8 cellular contexts compared by ENCODE assay signal in the genomic region with DNA sequence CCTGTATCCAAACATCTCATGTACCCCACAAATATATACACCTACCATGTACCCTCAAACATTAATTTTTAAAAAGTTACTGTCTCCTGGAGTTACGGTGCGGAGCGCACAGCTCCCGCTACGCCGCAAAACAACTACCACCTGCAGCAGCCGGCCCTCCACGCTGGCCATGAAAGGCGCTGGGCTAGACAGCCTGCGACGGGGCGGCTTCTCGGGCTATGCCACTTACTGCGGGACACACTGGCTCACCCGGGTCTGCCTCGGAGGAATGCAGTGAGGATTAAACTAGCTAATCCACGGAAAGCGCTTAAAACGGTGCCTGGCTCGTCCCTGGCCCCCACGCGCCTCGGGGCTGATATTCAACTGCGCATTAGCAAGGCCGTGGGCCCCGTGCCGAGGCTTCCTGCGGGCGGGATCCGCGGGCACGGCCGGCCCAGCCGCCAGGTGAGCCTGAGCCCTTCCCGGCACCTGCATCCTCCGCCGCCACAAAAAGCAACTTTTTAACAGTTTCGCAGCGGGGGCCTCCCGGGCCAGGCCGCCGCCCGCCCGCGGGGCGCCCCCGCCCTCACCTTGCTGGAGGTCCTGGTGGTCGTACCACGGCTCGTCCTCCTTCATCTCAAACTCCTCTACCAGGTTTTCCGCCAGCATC. TPM values are rescaled to one million over a fixed set of nuclear protein-coding genes. Genes with fewer than 3 reads are reported as not detected.
DNase-seq lines count a peak whose midpoint lies in the region; ATAC-seq and TF ChIP-seq lines count a peak whose summit lies in the region.

No MANE protein-coding gene starts in this region.

- no peak for TF ChIP-seq CTCF in OCI-LY7 (conservative IDR thresholded peaks at IDR 0.05; ENCODE audit: low read length)
- no peak for TF ChIP-seq CTCF in heart right ventricle (IDR thresholded peaks at IDR 0.05)

- CTCF ChIA-PET in OCI-LY7 (lab: Charles Lee; ENCODE audit: unreplicated experiment): no interaction called here

- DNase-seq in DMS 273 (lab: John Stamatoyannopoulos, UW; ENCODE audit: unreplicated experiment): peak; percentile 69
- no peak for DNase-seq in DMS 273 treated with DMSO at 0.1 percent for 48 hours (lab: John Stamatoyannopoulos, UW)
- DNase-seq in OCI-LY7 (ENCODE audit: low spot score): peak; percentile 72
- peak; percentile 53 for DNase-seq in activated naive CD4-positive, alpha-beta T cell treated with anti-CD3 and anti-CD28 coated beads, Interleukin-2, amount 50 U/mL, for 16 hours
- peak; percentile 26 to 47 for DNase-seq in heart right ventricle

- no peaks in the 10 kb centered on the region for H3K9me3 ChIP-seq in OCI-LY7 (ENCODE audit: low read length)
- no peaks in the 10 kb centered on the region for H3K9me3 ChIP-seq in heart right ventricle

- H3K4me3 ChIP-seq in OCI-LY7 (ENCODE audit: low read depth, low read length, poor library complexity, severe bottlenecking): peak overlapping the region; percentile 75
- H3K4me3 ChIP-seq in heart right ventricle: peak overlapping the region; percentile 83 to 97 (median 95)
- H3K4me3 ChIP-seq in rectal smooth muscle tissue (ENCODE audit: low read length): peak overlapping the region; percentile 89

- H3K4me1 ChIP-seq in OCI-LY7 (ENCODE audit: insufficient read depth, low read length, poor library complexity, severe bottlenecking) (peaks cover 49% of the 10 kb centered on the region), heart right ventricle (peaks cover 6 to 61% (median 41%) of the 10 kb centered on the region in 9 donors), rectal smooth muscle tissue (ENCODE audit: control insufficient read depth, insufficient read depth, low read length) (peaks cover 34% of the 10 kb centered on the region)

- H3K36me3 ChIP-seq in OCI-LY7 (ENCODE audit: insufficient read depth, low read length) (peaks cover 29% of the 10 kb centered on the region; the same call in 1 of the 2 replicates), heart right ventricle (peaks cover 0 to 6% (median 0%) of the 10 kb centered on the region in 9 donors), rectal smooth muscle tissue (ENCODE audit: control insufficient read depth, insufficient read depth, low read length) (no peaks in the 10 kb centered on the region)

- intact Hi-C loops in OCI-LY7 (cut with micrococcal nuclease; ENCODE audit: unreplicated experiment) (loop anchor here (5.0 kb wide), 2 partner anchors 166 to 181 kb away; partner anchors contain the start of gene EEF2K), heart right ventricle (cut with DNase I) (loop anchor here in 2 of 10 donors (10.0 kb wide), 2 partner anchors 51 to 179 kb away; no protein-coding TSS in a partner anchor)

- H3K9ac ChIP-seq in rectal smooth muscle tissue (ENCODE audit: low read length): peak overlapping the region; percentile 63

- peak; percentile 16 for ATAC-seq in HG02852 (IDR thresholded peaks at IDR 0.05; ENCODE audit: unreplicated experiment)
- peak in 6 of 8 donors; percentile 12 to 56 (median 18) for ATAC-seq in heart right ventricle
- ATAC-seq in HG03457 (IDR thresholded peaks at IDR 0.05; ENCODE audit: unreplicated experiment): no peak

- no peaks in the 10 kb centered on the region for H3K9me2 ChIP-seq in OCI-LY7 (ENCODE audit: insufficient read depth, low read length)

- H3K27ac ChIP-seq in OCI-LY7 (ENCODE audit: low read depth, low read length, poor library complexity, severe bottlenecking) (peak overlapping the region; percentile 67), heart right ventricle (peak overlapping the region; percentile 64 to 91 (median 86)), rectal smooth muscle tissue (ENCODE audit: low read depth, low read length) (peak overlapping the region; percentile 79)

- peaks cover 53% of the 10 kb centered on the region for H3K79me2 ChIP-seq in OCI-LY7 (ENCODE audit: insufficient read depth, low read depth, low read length)

- peak overlapping the region; percentile 48; the same call in 1 of the 2 replicates for H2AFZ ChIP-seq in OCI-LY7 (ENCODE audit: low read length)

- POLR2A ChIA-PET in OCI-LY7 (lab: Charles Lee): interaction anchor here (0.8 to 1.8 kb wide), 2 partner anchors 16 to 20 kb away, joined by 3 to 7 read pairs; no protein-coding TSS in a partner anchor

- H3K4me2 ChIP-seq in OCI-LY7 (ENCODE audit: low read length): peak overlapping the region; percentile 83

- no TSS peak for BruUV-seq in OCI-LY7 (replicated peaks; lab: Mats Ljungman, UMichigan)

- no peaks in the 10 kb centered on the region for H3K27me3 ChIP-seq in heart right ventricle
- H3K27me3 ChIP-seq in rectal smooth muscle tissue (ENCODE audit: control insufficient read depth, insufficient read depth, low read length): no peaks in the 10 kb centered on the region

- H4K20me1 ChIP-seq in OCI-LY7 (ENCODE audit: insufficient read depth, low read length): peaks cover 15% of the 10 kb centered on the region

- WGBS in heart right ventricle, 2 donors: 1 to 2% methylated on average over 51 of the region's 51 CpGs

RNA-seq across cellular contexts. Expression of gene CDR2, which starts 0.6 kb away (rescaled TPM):
- 33.0 and 62.5 TPM in 2 replicates for total RNA-seq in OCI-LY7 (2014; rRNA removed; shearing (Covaris generic))
- total RNA-seq in OCI-LY7 (2022) (38.3 and 44.0 TPM in 2 replicates), heart right ventricle (1 to 10 TPM; 4.2 to 8.1 (median 6.6) TPM)
- polyA plus RNA-seq in heart right ventricle: 1 to 10 TPM; 7.6 to 8.4 TPM
